In genomic region chr3:109191431-109191830, GRCh38 we compare ENCODE assay signal across 22 cellular contexts. TPM values are rescaled to one million over a fixed set of nuclear protein-coding genes. Genes with fewer than 3 reads are reported as not detected.
"Had no signal": no experiment of that assay in that cellular context is flagged by ENCODE, and none has a peak within 500 bp of the region (broad histone marks: within the 10 kb centered on the region; RNA-seq: fewer than 3 reads in every experiment).

No MANE protein-coding gene starts in this region.

- DNase-seq: KBM-7, MG63, NCI-H1092, NCI-H1105 treated with DMSO at 0.1 percent for 48 hours, NCI-H1417 treated with DMSO at 0.1 percent for 48 hours, NCI-H146, NCI-H1694 treated with DMSO at 0.1 percent for 48 hours, NCI-H1930, NCI-H2081, NCI-H2107, NCI-H226, NCI-H446, NCI-H510A, NCI-H524 treated with DMSO at 0.1 percent for 48 hours, NCI-H69, NCI-H774, Right ventricle myocardium superior, RPMI8226, SIG-M5 had no signal

- H3K4me1 ChIP-seq: SJSA1 had no signal

- H3K36me3 ChIP-seq: MG63, SJSA1 had no signal

- H3K27me3 ChIP-seq: MG63, SJSA1 had no signal

- H3K9me3 ChIP-seq: MG63, SJSA1 had no signal

- H3K27ac ChIP-seq: SJSA1, SK-N-MC had no signal

- H3K4me3 ChIP-seq: MG63, SJSA1, SK-N-MC had no signal

RNA-seq across cellular contexts. Expression of gene C3orf85, which starts 54.9 kb away (rescaled TPM):
- total RNA-seq: LHCN-M2, Right ventricle myocardium superior, SJSA1 had no signal
